ENCODE assay signal across 8 cellular contexts in the genomic region with DNA sequence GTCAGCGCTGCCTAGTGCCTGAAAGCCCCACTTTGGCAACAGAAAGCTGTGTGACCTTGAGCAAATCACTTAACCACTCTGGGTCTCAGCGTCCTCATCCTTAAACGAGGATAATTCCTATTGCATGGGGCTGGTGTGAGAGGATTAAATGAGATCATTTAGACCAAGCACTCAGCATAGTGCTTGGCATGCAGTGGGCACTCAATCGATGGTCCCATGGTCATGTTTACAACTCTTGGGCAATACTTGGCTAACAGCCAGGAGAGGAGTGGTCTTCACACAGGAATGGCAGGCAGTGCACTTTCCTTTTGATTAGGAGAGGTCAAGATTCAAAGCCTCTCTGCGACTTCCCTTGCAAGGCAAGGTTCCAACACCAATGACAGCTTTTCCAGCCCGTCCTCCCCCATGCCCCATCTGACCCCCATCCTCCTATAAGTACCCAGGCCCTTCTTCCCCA. TPM values are rescaled to one million over a fixed set of nuclear protein-coding genes. Genes with fewer than 3 reads are reported as not detected.
A peak's percentile ranks its signal among the peaks of the same experiment; 100 is the strongest.
DNase-seq lines count a peak whose midpoint lies in the region; ATAC-seq and TF ChIP-seq lines count a peak whose summit lies in the region.

No MANE protein-coding gene starts in this region.

- H3K9me3 ChIP-seq in testis: no peaks in the 10 kb centered on the region

- no peaks in the 10 kb centered on the region for H3K36me3 ChIP-seq in testis (ENCODE audit: low read depth, missing control alignments)

- no peak overlapping the region for H3K27ac Mint-ChIP-seq in activated CD4-positive, alpha-beta T cell treated with anti-CD3 and anti-CD28 coated beads for 36 hours
- H3K27ac Mint-ChIP-seq in activated T-helper 17 cell treated with anti-CD3 and anti-CD28 coated beads, Interleukin-2, amount 50 U/mL, for 72 hours: no peak overlapping the region

- H3K27me3 Mint-ChIP-seq in activated CD4-positive, alpha-beta T cell treated with anti-CD3 and anti-CD28 coated beads for 36 hours: no peaks in the 10 kb centered on the region
- no peaks in the 10 kb centered on the region for H3K27me3 Mint-ChIP-seq in activated T-helper 17 cell treated with anti-CD3 and anti-CD28 coated beads, Interleukin-2, amount 50 U/mL, for 72 hours

- no peaks in the 10 kb centered on the region for H3K9me3 Mint-ChIP-seq in activated CD4-positive, alpha-beta T cell treated with anti-CD3 and anti-CD28 coated beads for 36 hours (ENCODE audit: low read depth)
- H3K9me3 Mint-ChIP-seq in activated T-helper 17 cell treated with anti-CD3 and anti-CD28 coated beads, Interleukin-2, amount 50 U/mL, for 72 hours: no peaks in the 10 kb centered on the region

- peaks cover 64% of the 10 kb centered on the region for H3K4me1 ChIP-seq in testis

- peak overlapping the region; percentile 65 to 85 for H3K27ac ChIP-seq in testis

- H3K4me3 Mint-ChIP-seq in activated CD4-positive, alpha-beta T cell treated with anti-CD3 and anti-CD28 coated beads for 36 hours: peak overlapping the region; percentile 4
- peak overlapping the region; percentile 49 for H3K4me3 Mint-ChIP-seq in activated T-helper 17 cell treated with anti-CD3 and anti-CD28 coated beads, Interleukin-2, amount 50 U/mL, for 72 hours

- peaks cover 7% of the 10 kb centered on the region for H3K4me1 Mint-ChIP-seq in activated CD4-positive, alpha-beta T cell treated with anti-CD3 and anti-CD28 coated beads for 36 hours
- H3K4me1 Mint-ChIP-seq in activated T-helper 17 cell treated with anti-CD3 and anti-CD28 coated beads, Interleukin-2, amount 50 U/mL, for 72 hours: peaks cover 5% of the 10 kb centered on the region

- intact Hi-C loops in activated CD4-positive, alpha-beta T cell treated with anti-CD3 and anti-CD28 coated beads for 36 hours (cut with DNase I, micrococcal nuclease): loop anchor here in 1 of 2 experiments (1.0 kb wide), 2 partner anchors 15 to 25 kb away; a partner anchor contains a TSS
- intact Hi-C loops in testis (cut with DNase I; ENCODE audit: low total_unique reads): no loop called here

- CTCF ChIA-PET in activated CD4-positive, alpha-beta T cell treated with anti-CD3 and anti-CD28 coated beads for 36 hours (lab: Charles Lee): interaction anchor here (0.7 kb wide), 1 partner anchor 450 kb away, joined by 3 read pairs; no protein-coding TSS in a partner anchor

- H3K4me3 ChIP-seq in iPS-11a (ENCODE audit: low read depth, low read length): peak overlapping the region; percentile 20
- H3K4me3 ChIP-seq in testis: no peak overlapping the region

- no peak for TF ChIP-seq CTCF in testis (IDR thresholded peaks at IDR 0.05)

- 29 to 34% methylated on average over 6 of the region's 6 CpGs for WGBS in testis, 2 donors

- DNase-seq in activated CD4-positive, alpha-beta T cell treated with anti-CD3 and anti-CD28 coated beads for 36 hours: no peak
- no peak for DNase-seq in activated CD4-positive, alpha-beta T cell treated with anti-CD3 and anti-CD28 coated beads for 1 hour
- peak; percentile 37 for DNase-seq in testis
- no peak for DNase-seq in UCSD-AML1 (lab: John Stamatoyannopoulos, UW; ENCODE audit: unreplicated experiment)
- no peak for DNase-seq in central memory CD4-positive, alpha-beta T cell

- TF ChIP-seq POLR2A in testis (IDR thresholded peaks at IDR 0.05): no peak

- peaks cover 17% of the 10 kb centered on the region for H3K36me3 Mint-ChIP-seq in activated CD4-positive, alpha-beta T cell treated with anti-CD3 and anti-CD28 coated beads for 36 hours (ENCODE audit: low read depth)
- H3K36me3 Mint-ChIP-seq in activated T-helper 17 cell treated with anti-CD3 and anti-CD28 coated beads, Interleukin-2, amount 50 U/mL, for 72 hours (ENCODE audit: low read depth): no peaks in the 10 kb centered on the region

- ATAC-seq in activated CD4-positive, alpha-beta T cell treated with anti-CD3 and anti-CD28 coated beads for 36 hours: no peak
- ATAC-seq in activated T-helper 17 cell treated with anti-CD3 and anti-CD28 coated beads, Interleukin-2, amount 50 U/mL, for 72 hours (replicated peaks): no peak
- ATAC-seq in GM21528 (IDR thresholded peaks at IDR 0.05; ENCODE audit: low FRiP score, unreplicated experiment): no peak

- POLR2A ChIA-PET in activated CD4-positive, alpha-beta T cell treated with anti-CD3 and anti-CD28 coated beads for 36 hours (lab: Charles Lee): no interaction called here

- H3K27me3 ChIP-seq in testis: no peaks in the 10 kb centered on the region

RNA-seq across cellular contexts. Expression of a gene that starts 14.1 kb away (rescaled TPM):
- total RNA-seq in activated CD4-positive, alpha-beta T cell treated with anti-CD3 and anti-CD28 coated beads for 36 hours: 10 to 100 TPM; 19.1 to 21.6 TPM
- 10 to 100 TPM in 1 of 2 donors, 1 to 10 TPM in 1; 4.1 to 13.6 TPM for total RNA-seq in activated T-helper 17 cell treated with anti-CD3 and anti-CD28 coated beads, Interleukin-2, amount 50 U/mL, for 72 hours
- total RNA-seq in testis: 10 to 100 TPM; 85.2 to 99.4 TPM
- polyA plus RNA-seq in testis (ENCODE audit: insufficient read depth, low read depth, low replicate concordance): 62.3 TPM

RNA-seq across cellular contexts. Expression of a gene that starts 25.0 kb away (rescaled TPM):
- total RNA-seq in activated CD4-positive, alpha-beta T cell treated with anti-CD3 and anti-CD28 coated beads for 36 hours: 100 to 1,000 TPM; 279 to 296 TPM
- 100 to 1,000 TPM in 1 of 2 donors, 10 to 100 TPM in 1; 92.1 to 171 TPM for total RNA-seq in activated T-helper 17 cell treated with anti-CD3 and anti-CD28 coated beads, Interleukin-2, amount 50 U/mL, for 72 hours
- total RNA-seq in testis: 100 to 1,000 TPM in 1 of 2 donors, 10 to 100 TPM in 1; 89.1 to 111 TPM
- polyA plus RNA-seq in testis (ENCODE audit: insufficient read depth, low read depth, low replicate concordance): 104 TPM

RNA-seq across cellular contexts. Expression of a gene that starts 27.5 kb away (rescaled TPM):
- total RNA-seq in activated CD4-positive, alpha-beta T cell treated with anti-CD3 and anti-CD28 coated beads for 36 hours: not detected
- not detected for total RNA-seq in activated T-helper 17 cell treated with anti-CD3 and anti-CD28 coated beads, Interleukin-2, amount 50 U/mL, for 72 hours
- total RNA-seq in testis: 1 to 10 TPM; 2.5 to 3.3 TPM
- polyA plus RNA-seq in testis (ENCODE audit: insufficient read depth, low read depth, low replicate concordance): 8.5 TPM
